ENCODE assay signal across 20 cellular contexts in the genomic region with DNA sequence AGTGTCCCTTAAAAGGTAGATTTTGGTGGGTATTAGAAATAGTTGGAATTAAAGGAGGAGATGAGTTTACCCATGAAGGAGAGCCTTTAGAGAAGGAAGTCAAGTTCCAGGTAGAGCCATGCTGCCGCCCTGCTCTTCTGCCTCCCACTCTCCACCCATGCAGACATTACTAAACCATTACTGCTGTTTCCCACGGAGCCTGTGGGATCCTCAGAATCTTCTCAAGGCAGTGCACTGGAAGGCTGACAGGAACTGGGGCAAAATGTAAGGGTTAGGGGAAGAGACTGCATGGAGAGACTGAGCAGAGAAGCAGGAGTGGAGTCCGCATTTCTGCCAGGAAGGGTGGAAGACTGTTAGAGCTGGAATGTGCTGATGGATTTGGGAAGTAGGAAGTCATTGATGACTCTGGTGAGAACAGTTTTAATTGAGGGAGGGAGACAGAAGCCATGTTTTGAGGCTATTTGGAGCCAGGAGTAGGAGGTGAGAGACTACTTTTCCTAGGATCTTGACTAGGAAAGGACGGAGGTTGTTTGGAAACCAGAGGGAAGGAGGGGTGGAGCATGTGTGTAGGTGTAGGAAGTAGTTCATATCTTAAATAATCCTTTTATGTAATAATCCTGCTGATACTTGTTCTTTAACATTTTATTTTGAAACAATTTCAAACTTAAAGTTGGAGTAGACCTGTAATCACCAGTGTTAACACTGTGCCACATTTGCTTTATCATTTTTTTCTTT.
A peak's percentile ranks its signal among the peaks of the same experiment; 100 is the strongest.
DNase-seq lines count a peak whose midpoint lies in the region; ATAC-seq, FAIRE-seq and TF ChIP-seq lines count a peak whose summit lies in the region.
"Had no signal": no experiment of that assay in that cellular context is flagged by ENCODE, and none has a peak within 500 bp of the region (broad histone marks: within the 10 kb centered on the region; RNA-seq: fewer than 3 reads in every experiment).

No MANE protein-coding gene starts in this region.

- TF ChIP-seq POLR2A in H1 (IDR thresholded peaks at IDR 0.05; ENCODE audit: control extremely low read depth in 1 of 2, low read depth in 2 of 2, low read length in 2 of 2) (no peak), gastrocnemius medialis (IDR thresholded peaks at IDR 0.05) (no peak)

- H3K27me3 ChIP-seq in H1 (replicated peaks in 1 of 4; ENCODE audit: control insufficient read depth in 3 of 4, extremely low read depth in 1 of 4, insufficient read depth in 3 of 4, low read length in 3 of 4), result no peaks in the 10 kb centered on the region
- H3K27me3 ChIP-seq in gastrocnemius medialis, result no peaks in the 10 kb centered on the region
- H3K27me3 ChIP-seq: BE2C, SJSA1 had no signal

- peak overlapping the region; percentile 50 for H3K27ac Mint-ChIP-seq in activated CD4-positive, alpha-beta T cell treated with anti-CD3 and anti-CD28 coated beads, Interleukin-2, amount 10 ng/mL, durations not matched to agents 7 days and 5 days
- H3K27ac Mint-ChIP-seq in activated CD4-positive, alpha-beta T cell treated with anti-CD3 and anti-CD28 coated beads, Interleukin-2, amount 10 ng/mL, durations not matched to agents 24 days and 14 days, result no peak overlapping the region
- H3K27ac Mint-ChIP-seq in T-cell, result peak overlapping the region; percentile 74 to 97

- H4K20me1 ChIP-seq in H1 (replicated peaks in 1 of 2; ENCODE audit: control insufficient read depth in 1 of 2, insufficient read depth in 2 of 2, low read length in 2 of 2), result peaks cover 0 to 7% of the 10 kb centered on the region in 2 experiments

- no peak overlapping the region for H4K5ac ChIP-seq in H1 (ENCODE audit: insufficient read length, low read depth, low read length)

- no peak overlapping the region for H3K14ac ChIP-seq in H1 (ENCODE audit: insufficient read length)

- TF ChIP-seq RAD21 in H1 (IDR thresholded peaks at IDR 0.05 in 1 of 2, conservative IDR thresholded peaks at IDR 0.05 in 1 of 2; ENCODE audit: low read depth in 2 of 2, low read length in 2 of 2), result no peak

- H3K79me1 ChIP-seq in H1 (ENCODE audit: low read depth, low read length), result peaks cover 11% of the 10 kb centered on the region

- no peak for ATAC-seq in T-cell (replicated peaks in 1 of 4)
- ATAC-seq in gastrocnemius medialis, result no peak
- no peak for ATAC-seq in HG02759 (IDR thresholded peaks at IDR 0.05; ENCODE audit: unreplicated experiment)
- ATAC-seq: activated CD4-positive, CD25-positive, alpha-beta regulatory T cell treated with anti-CD3 and anti-CD28 coated beads, Interleukin-2, amount 50 U/mL, for 24 hours; lower lobe of right lung; stimulated activated naive CD8-positive, alpha-beta T cell treated with anti-CD3 and anti-CD28 coated beads, Interleukin-15, amount 100 ng/mL, for 72 hours had no signal

- peak overlapping the region; percentile 12; the same call in 1 of the 2 replicates for H2BK12ac ChIP-seq in H1 (ENCODE audit: low read depth, low read length)

- no peak overlapping the region for H3K56ac ChIP-seq in H1 (replicated peaks; ENCODE audit: insufficient read length, low read depth, low read length)

- H2AFZ ChIP-seq in H1 (ENCODE audit: low read length), result no peak overlapping the region
- H2AFZ ChIP-seq: parathyroid adenoma had no signal

- H3K4ac ChIP-seq in H1 (replicated peaks; ENCODE audit: insufficient read length, low read depth, low read length), result no peak overlapping the region

- peaks cover 2% of the 10 kb centered on the region; the same call in 1 of the 2 replicates for H3K23me2 ChIP-seq in H1 (ENCODE audit: low read depth, low read length)

- no peaks in the 10 kb centered on the region; a peak in 1 of 8 replicates for H3K36me3 ChIP-seq in H1 (ENCODE audit: control insufficient read depth in 2 of 4, insufficient read depth in 4 of 4, low read length in 3 of 4)
- no peaks in the 10 kb centered on the region for H3K36me3 ChIP-seq in gastrocnemius medialis
- H3K36me3 ChIP-seq: BE2C, lower lobe of right lung, SJSA1 had no signal

- FAIRE-seq in H1 (lab: Jason Lieb, UNC), result no peak
- FAIRE-seq: A204.1, H54 had no signal

- in situ Hi-C loops in gastrocnemius medialis (cut with MboI; ENCODE audit: low sequenced_read_pairs in 4 of 4), result no loop called here

- WGBS in H1 (ENCODE audit: extremely low coverage in 1 of 2, insufficient coverage in 1 of 2, insufficient read length in 1 of 2, insufficient replicate concordance in 2 of 2, low coverage in 1 of 2, low lambda C conversion rate in 2 of 2, missing lambda C conversion rate in 1 of 2), 2 experiments, result 87% methylated on average over 4 of the region's 4 CpGs; no CpG with 5 or more reads in 1 of the 2 experiments

- H3K79me2 ChIP-seq in H1 (ENCODE audit: control insufficient read depth in 1 of 2, insufficient read depth in 2 of 2, low read length in 2 of 2), result peaks cover 0 to 93% of the 10 kb centered on the region in 2 experiments; a peak in 2 of 4 replicates

- no peak overlapping the region for H2BK5ac ChIP-seq in H1 (ENCODE audit: low read depth, low read length)

- H4K8ac ChIP-seq in H1 (ENCODE audit: extremely low read depth, insufficient read depth, low read length), result no peak overlapping the region

- H4K91ac ChIP-seq in H1 (replicated peaks; ENCODE audit: insufficient read length, low read length), result no peak overlapping the region

- DNase-seq in activated CD4-positive, alpha-beta T cell treated with anti-CD3 and anti-CD28 coated beads, Interleukin-2, amount 10 ng/mL, durations not matched to agents 7 days and 5 days, result no peak
- no peak for DNase-seq in activated CD4-positive, alpha-beta T cell treated with anti-CD3 and anti-CD28 coated beads, Interleukin-2, amount 10 ng/mL, durations not matched to agents 24 days and 14 days
- no peak for DNase-seq in T-cell
- DNase-seq in H1 (ENCODE audit: low read depth in 1 of 2, low spot score in 2 of 2), result no peak
- no peak for DNase-seq in gastrocnemius medialis
- DNase-seq in inferior parietal cortex (ENCODE audit: extremely low spot score), result no peak
- DNase-seq in SHP77 (lab: John Stamatoyannopoulos, UW), result no peak
- DNase-seq: amygdala; BE2C; cerebellar nuclear complex; effector memory CD4-positive, alpha-beta T cell; lower lobe of right lung; NCI-H146; stimulated activated naive CD8-positive, alpha-beta T cell treated with anti-CD3 and anti-CD28 coated beads, Interleukin-15, amount 100 ng/mL, for 72 hours had no signal

- H2BK20ac ChIP-seq in H1 (ENCODE audit: low read length), result no peak overlapping the region

- H3K18ac ChIP-seq in H1 (ENCODE audit: extremely low read depth, low read length), result peak overlapping the region; percentile 41; the same call in 1 of the 2 replicates

- H3K36me3 Mint-ChIP-seq in activated CD4-positive, alpha-beta T cell treated with anti-CD3 and anti-CD28 coated beads, Interleukin-2, amount 10 ng/mL, durations not matched to agents 7 days and 5 days (ENCODE audit: low read depth), result peaks cover 62% of the 10 kb centered on the region
- peaks cover 31% of the 10 kb centered on the region for H3K36me3 Mint-ChIP-seq in activated CD4-positive, alpha-beta T cell treated with anti-CD3 and anti-CD28 coated beads, Interleukin-2, amount 10 ng/mL, durations not matched to agents 24 days and 14 days (ENCODE audit: low read depth)
- H3K36me3 Mint-ChIP-seq in T-cell, result peaks cover 26% of the 10 kb centered on the region

- peaks cover 76% of the 10 kb centered on the region for H3K4me1 Mint-ChIP-seq in activated CD4-positive, alpha-beta T cell treated with anti-CD3 and anti-CD28 coated beads, Interleukin-2, amount 10 ng/mL, durations not matched to agents 7 days and 5 days
- peaks cover 62% of the 10 kb centered on the region for H3K4me1 Mint-ChIP-seq in activated CD4-positive, alpha-beta T cell treated with anti-CD3 and anti-CD28 coated beads, Interleukin-2, amount 10 ng/mL, durations not matched to agents 24 days and 14 days
- peaks cover 74 to 80% (median 75%) of the 10 kb centered on the region in 3 donors for H3K4me1 Mint-ChIP-seq in T-cell

- H3K27ac ChIP-seq in H1 (ENCODE audit: low read depth, low read length) (no peak overlapping the region), gastrocnemius medialis (peak overlapping the region; percentile 27 to 79 (median 68))
- H3K27ac ChIP-seq: lower lobe of right lung, parathyroid adenoma, SJSA1 had no signal

- no peak overlapping the region; a peak in 1 of 7 replicates for H3K9ac ChIP-seq in H1 (replicated peaks in 1 of 4; ENCODE audit: extremely low read depth in 1 of 4, low read depth in 3 of 4, low read length in 3 of 4)
- H3K9ac ChIP-seq: parathyroid adenoma had no signal

- TF ChIP-seq CTCF in H1 (IDR thresholded peaks at IDR 0.05; ENCODE audit: control extremely low read depth in 1 of 3, insufficient read depth in 1 of 3, low read depth in 1 of 3, low read length in 3 of 3) (no peak), gastrocnemius medialis (IDR thresholded peaks at IDR 0.05 in 4 of 5, conservative IDR thresholded peaks at IDR 0.05 in 1 of 5) (no peak)

- H3K23ac ChIP-seq in H1 (ENCODE audit: insufficient read length), result no peak overlapping the region

- H3K9me3 ChIP-seq in H1 (ENCODE audit: insufficient read depth in 2 of 2, low read depth in 1 of 2, low read length in 1 of 2), result no peaks in the 10 kb centered on the region
- H3K9me3 ChIP-seq in gastrocnemius medialis, result peaks cover 0 to 6% (median 0%) of the 10 kb centered on the region in 3 donors
- H3K9me3 ChIP-seq: BE2C had no signal

- H3K27me3 Mint-ChIP-seq in activated CD4-positive, alpha-beta T cell treated with anti-CD3 and anti-CD28 coated beads, Interleukin-2, amount 10 ng/mL, durations not matched to agents 7 days and 5 days, result no peaks in the 10 kb centered on the region
- H3K27me3 Mint-ChIP-seq in activated CD4-positive, alpha-beta T cell treated with anti-CD3 and anti-CD28 coated beads, Interleukin-2, amount 10 ng/mL, durations not matched to agents 24 days and 14 days, result no peaks in the 10 kb centered on the region
- H3K27me3 Mint-ChIP-seq in T-cell, result no peaks in the 10 kb centered on the region
- H3K27me3 Mint-ChIP-seq: stimulated activated naive CD8-positive, alpha-beta T cell treated with anti-CD3 and anti-CD28 coated beads, Interleukin-15, amount 100 ng/mL, for 72 hours had no signal

- peaks cover 3 to 17% (median 9%) of the 10 kb centered on the region in 4 experiments for H3K4me1 ChIP-seq in H1 (replicated peaks in 1 of 4; ENCODE audit: control insufficient read depth in 3 of 4, insufficient read depth in 4 of 4, low read length in 3 of 4)
- H3K4me1 ChIP-seq in gastrocnemius medialis, result peaks cover 43 to 65% of the 10 kb centered on the region in 2 donors

- peaks cover 38% of the 10 kb centered on the region for H3K9me3 Mint-ChIP-seq in activated CD4-positive, alpha-beta T cell treated with anti-CD3 and anti-CD28 coated beads, Interleukin-2, amount 10 ng/mL, durations not matched to agents 7 days and 5 days
- H3K9me3 Mint-ChIP-seq in activated CD4-positive, alpha-beta T cell treated with anti-CD3 and anti-CD28 coated beads, Interleukin-2, amount 10 ng/mL, durations not matched to agents 24 days and 14 days, result peaks cover 21% of the 10 kb centered on the region
- peaks cover 24 to 50% (median 33%) of the 10 kb centered on the region in 3 donors for H3K9me3 Mint-ChIP-seq in T-cell

- no peak overlapping the region for H2BK120ac ChIP-seq in H1 (replicated peaks; ENCODE audit: low read depth, low read length)

- TF ChIP-seq EP300 in H1 (IDR thresholded peaks at IDR 0.05; ENCODE audit: borderline replicate concordance in 1 of 2, low read depth in 2 of 2, low read length in 2 of 2), result no peak

- H3K4me3 Mint-ChIP-seq in activated CD4-positive, alpha-beta T cell treated with anti-CD3 and anti-CD28 coated beads, Interleukin-2, amount 10 ng/mL, durations not matched to agents 7 days and 5 days, result no peak overlapping the region
- H3K4me3 Mint-ChIP-seq in activated CD4-positive, alpha-beta T cell treated with anti-CD3 and anti-CD28 coated beads, Interleukin-2, amount 10 ng/mL, durations not matched to agents 24 days and 14 days, result no peak overlapping the region
- peak overlapping the region in 1 of 3 donors; percentile 56 for H3K4me3 Mint-ChIP-seq in T-cell
- H3K4me3 Mint-ChIP-seq: stimulated activated naive CD8-positive, alpha-beta T cell treated with anti-CD3 and anti-CD28 coated beads, Interleukin-15, amount 100 ng/mL, for 72 hours had no signal

- no peak overlapping the region for H2BK15ac ChIP-seq in H1 (ENCODE audit: low read length)

- H3K4me2 ChIP-seq in H1 (ENCODE audit: insufficient read depth in 1 of 2, low read depth in 2 of 2, low read length in 2 of 2), result no peak overlapping the region

- H2AK5ac ChIP-seq in H1 (ENCODE audit: low read depth, low read length), result no peak overlapping the region

- no peak overlapping the region for H3K4me3 ChIP-seq in H1 (ENCODE audit: extremely low read depth in 1 of 4, insufficient read depth in 2 of 4, low read depth in 3 of 4, low read length in 4 of 4)
- no peak overlapping the region for H3K4me3 ChIP-seq in gastrocnemius medialis
- H3K4me3 ChIP-seq: lower lobe of right lung, SJSA1 had no signal

- intact Hi-C loops in activated CD4-positive, alpha-beta T cell treated with anti-CD3 and anti-CD28 coated beads, Interleukin-2, amount 10 ng/mL, durations not matched to agents 24 days and 14 days (cut with micrococcal nuclease), result no loop called here
- intact Hi-C loops in gastrocnemius medialis (cut with DNase I; ENCODE audit: low total_unique reads), result no loop called here

- POLR2A ChIA-PET in activated CD4-positive, alpha-beta T cell treated with anti-CD3 and anti-CD28 coated beads, Interleukin-2, amount 10 ng/mL, durations not matched to agents 7 days and 5 days (lab: Charles Lee), result no interaction called here
- POLR2A ChIA-PET in T-cell (lab: Charles Lee) (no interaction called here), H1 (lab: Charles Lee; ENCODE audit: partially characterized antibody) (no interaction called here)

- CTCF ChIA-PET in activated CD4-positive, alpha-beta T cell treated with anti-CD3 and anti-CD28 coated beads, Interleukin-2, amount 10 ng/mL, durations not matched to agents 7 days and 5 days (lab: Charles Lee), result interaction anchor here (1.0 kb wide), 1 partner anchor 11 kb away, joined by 3 read pairs; no protein-coding TSS in a partner anchor
- CTCF ChIA-PET in T-cell (lab: Charles Lee) (no interaction called here), H1 (lab: Charles Lee; ENCODE audit: partially characterized antibody) (interaction anchor here (1.3 to 2.6 kb wide), 2 partner anchors 11 to 25 kb away, joined by 3 to 10 read pairs; no protein-coding TSS in a partner anchor)

Comparison
In these comparisons a context has a peak if more than half of its experiments do, and no peak if none do; other contexts are left out.
1. CTCF ChIA-PET loops: an anchor here in activated CD4-positive, alpha-beta T cell treated with anti-CD3 and anti-CD28 coated beads, Interleukin-2, amount 10 ng/mL, durations not matched to agents 7 days and 5 days (1.0 kb wide) and H1 (1.3 to 2.6 kb wide); none called in T-cell.